ENCODE assay signal across 10 cellular contexts in the genomic region with DNA sequence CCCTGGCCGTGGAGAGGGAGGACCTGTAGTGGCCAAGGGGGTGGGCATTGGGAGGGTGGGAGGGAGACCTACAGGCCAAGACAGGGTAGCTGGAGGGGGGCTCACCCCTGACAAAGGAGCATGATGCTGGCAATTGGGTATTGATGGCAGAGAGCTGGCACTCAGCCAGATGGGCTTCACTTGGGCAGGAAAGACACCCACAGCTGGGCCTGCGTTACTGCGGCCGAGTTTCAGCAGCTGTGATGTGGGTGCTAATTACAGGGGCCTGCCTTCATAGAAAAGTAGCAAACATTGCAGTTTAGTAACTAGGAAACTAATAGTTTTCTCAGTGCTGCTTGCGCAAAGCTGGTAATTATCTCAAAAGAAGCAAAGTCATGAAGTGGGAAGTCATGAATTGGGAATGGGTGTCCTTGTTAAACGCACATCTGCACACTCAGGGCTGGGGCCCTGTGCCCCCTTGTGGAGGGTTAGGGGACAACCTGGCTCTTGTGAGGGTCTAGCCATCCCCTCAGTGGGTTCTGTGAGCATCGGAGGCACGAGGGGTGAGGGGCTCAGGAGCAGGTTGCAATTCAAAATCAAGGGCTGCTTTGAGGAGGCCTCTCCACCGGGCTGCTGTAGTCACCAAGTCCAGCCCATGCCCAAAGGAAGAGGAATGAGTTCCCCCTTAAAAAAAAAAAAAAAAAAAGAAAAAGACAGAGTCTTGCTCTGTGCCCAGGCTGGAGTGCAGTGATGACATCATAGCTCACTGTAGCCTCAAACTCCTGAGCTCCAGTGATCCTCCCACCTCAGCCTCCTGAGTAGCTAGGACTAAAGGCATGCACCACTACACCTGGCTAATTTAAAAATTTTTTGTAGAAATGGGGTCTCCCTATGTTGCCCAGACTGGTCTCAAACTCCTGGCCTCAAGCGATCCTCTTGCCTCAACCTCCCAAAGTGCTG. TPM values are rescaled to one million over a fixed set of nuclear protein-coding genes. Genes with fewer than 3 reads are reported as not detected.
A peak's percentile ranks its signal among the peaks of the same experiment; 100 is the strongest.
DNase-seq lines count a peak whose midpoint lies in the region; FAIRE-seq and TF ChIP-seq lines count a peak whose summit lies in the region.
"Had no signal": no experiment of that assay in that cellular context is flagged by ENCODE, and none has a peak within 500 bp of the region (broad histone marks: within the 10 kb centered on the region; RNA-seq: fewer than 3 reads in every experiment).

No MANE protein-coding gene starts in this region.

- H3K36me3 ChIP-seq in OCI-LY7 (ENCODE audit: insufficient read depth, low read length): peaks cover 25% of the 10 kb centered on the region; the same call in 1 of the 2 replicates

- FAIRE-seq in RCC 7860 (lab: Jason Lieb, UNC): no peak

- H3K79me2 ChIP-seq in OCI-LY7 (ENCODE audit: insufficient read depth, low read depth, low read length): no peaks in the 10 kb centered on the region

- H3K9me2 ChIP-seq in OCI-LY7 (ENCODE audit: insufficient read depth, low read length): no peaks in the 10 kb centered on the region

- no peak for DNase-seq in AG09309 (ENCODE audit: low read depth)
- peak; percentile 39 for DNase-seq in OCI-LY7 (ENCODE audit: low spot score)
- DNase-seq in fibroblast of the aortic adventitia (ENCODE audit: low read depth): no peak
- DNase-seq in RCC 7860 (ENCODE audit: low spot score): no peak
- no peak for DNase-seq in EL
- DNase-seq in DMS79 treated with DMSO at 0.1 percent for 48 hours (lab: John Stamatoyannopoulos, UW): no peak
- DNase-seq in activated CD4-positive, alpha-beta memory T cell treated with anti-CD3 and anti-CD28 coated beads for 36 hours: no peak
- DNase-seq: gastrocnemius medialis had no signal

- no TSS peak for BruUV-seq in OCI-LY7 (replicated peaks; lab: Mats Ljungman, UMichigan)

- peak; percentile 47 for TF ChIP-seq CTCF in AG09309 (IDR thresholded peaks at IDR 0.05; ENCODE audit: control insufficient read depth, insufficient read depth, low read depth, low read length, missing control alignments)
- peak; percentile 53 for TF ChIP-seq CTCF in GM12873 (IDR thresholded peaks at IDR 0.05; ENCODE audit: insufficient read depth, low read depth, low read length, missing control alignments)
- peak; percentile 75 for TF ChIP-seq CTCF in OCI-LY7 (conservative IDR thresholded peaks at IDR 0.05; ENCODE audit: low read length)
- peak; percentile 41 for TF ChIP-seq CTCF in fibroblast of the aortic adventitia (IDR thresholded peaks at IDR 0.05; ENCODE audit: insufficient read depth, low read length)

- H3K4me2 ChIP-seq in OCI-LY7 (ENCODE audit: low read length): no peak overlapping the region

- H3K4me1 ChIP-seq in OCI-LY7 (ENCODE audit: insufficient read depth, low read length, poor library complexity, severe bottlenecking): peaks cover 4% of the 10 kb centered on the region

- POLR2A ChIA-PET in OCI-LY7 (lab: Charles Lee): no interaction called here
- POLR2A ChIA-PET in activated CD4-positive, alpha-beta memory T cell treated with anti-CD3 and anti-CD28 coated beads for 36 hours (lab: Charles Lee): no interaction called here

- peaks cover 13% of the 10 kb centered on the region for H3K4me1 Mint-ChIP-seq in activated CD4-positive, alpha-beta memory T cell treated with anti-CD3 and anti-CD28 coated beads for 36 hours (ENCODE audit: low read depth)

- no peaks in the 10 kb centered on the region for H4K20me1 ChIP-seq in OCI-LY7 (ENCODE audit: insufficient read depth, low read length)

- no peaks in the 10 kb centered on the region for H3K27me3 Mint-ChIP-seq in activated CD4-positive, alpha-beta memory T cell treated with anti-CD3 and anti-CD28 coated beads for 36 hours

- H3K9me3 ChIP-seq in OCI-LY7 (ENCODE audit: low read length): no peaks in the 10 kb centered on the region
- H3K9me3 ChIP-seq: gastrocnemius medialis had no signal

- H3K4me3 ChIP-seq in AG09309 (ENCODE audit: control insufficient read depth, low read depth, low read length) (no peak overlapping the region), OCI-LY7 (ENCODE audit: low read depth, low read length, poor library complexity, severe bottlenecking) (no peak overlapping the region), fibroblast of the aortic adventitia (ENCODE audit: low read depth, low read length) (no peak overlapping the region)
- H3K4me3 ChIP-seq: gastrocnemius medialis had no signal

- no peak overlapping the region for H3K27ac ChIP-seq in OCI-LY7 (ENCODE audit: low read depth, low read length, poor library complexity, severe bottlenecking)

- H3K36me3 Mint-ChIP-seq in activated CD4-positive, alpha-beta memory T cell treated with anti-CD3 and anti-CD28 coated beads for 36 hours: peaks cover 5% of the 10 kb centered on the region

- no peak overlapping the region for H3K27ac Mint-ChIP-seq in activated CD4-positive, alpha-beta memory T cell treated with anti-CD3 and anti-CD28 coated beads for 36 hours
- H3K27ac Mint-ChIP-seq: activated T-helper 1 cell treated with anti-CD3 and anti-CD28 coated beads, Interleukin-12 subunit alpha, Interleukin-12 subunit beta, Interleukin-2, Interleukin-4 antibody, amounts not matched to agents 30 ng/mL and 10 ng/mL and 1 ng/mL, durations not matched to agents 14 hours and 24 hours and 36 hours had no signal

- H3K4me3 Mint-ChIP-seq in activated CD4-positive, alpha-beta memory T cell treated with anti-CD3 and anti-CD28 coated beads for 36 hours: no peak overlapping the region
- H3K4me3 Mint-ChIP-seq: activated T-helper 1 cell treated with anti-CD3 and anti-CD28 coated beads, Interleukin-12 subunit alpha, Interleukin-12 subunit beta, Interleukin-2, Interleukin-4 antibody, amounts not matched to agents 30 ng/mL and 10 ng/mL and 1 ng/mL, durations not matched to agents 14 hours and 24 hours and 36 hours had no signal

- intact Hi-C loops in OCI-LY7 (cut with micrococcal nuclease; ENCODE audit: unreplicated experiment): no loop called here
- intact Hi-C loops in activated CD4-positive, alpha-beta memory T cell treated with anti-CD3 and anti-CD28 coated beads for 36 hours (cut with micrococcal nuclease): no loop called here

- no peaks in the 10 kb centered on the region for H3K9me3 Mint-ChIP-seq in activated CD4-positive, alpha-beta memory T cell treated with anti-CD3 and anti-CD28 coated beads for 36 hours
- H3K9me3 Mint-ChIP-seq: activated T-helper 1 cell treated with anti-CD3 and anti-CD28 coated beads, Interleukin-12 subunit alpha, Interleukin-12 subunit beta, Interleukin-2, Interleukin-4 antibody, amounts not matched to agents 30 ng/mL and 10 ng/mL and 1 ng/mL, durations not matched to agents 14 hours and 24 hours and 36 hours had no signal

- CTCF ChIA-PET in OCI-LY7 (lab: Charles Lee; ENCODE audit: unreplicated experiment): no interaction called here
- CTCF ChIA-PET in activated CD4-positive, alpha-beta memory T cell treated with anti-CD3 and anti-CD28 coated beads for 36 hours (lab: Charles Lee): interaction anchor here (0.8 to 1.7 kb wide), 6 partner anchors 12 to 236 kb away, joined by 3 to 5 read pairs (median 3); no protein-coding TSS in a partner anchor

- no peak overlapping the region for H2AFZ ChIP-seq in OCI-LY7 (ENCODE audit: low read length)

RNA-seq across cellular contexts. Expression of a gene that starts 24.4 kb away (rescaled TPM):
- total RNA-seq in OCI-LY7 (2014; rRNA removed; shearing (Covaris generic)): 24.1 and 28.9 TPM in 2 replicates
- 23.5 and 24.7 TPM in 2 replicates for total RNA-seq in OCI-LY7 (2022)
- 16.4 and 16.8 TPM in 2 replicates for total RNA-seq in fibroblast of the aortic adventitia (ENCODE audit: low replicate concordance)
- 10 to 100 TPM; 23.3 to 23.4 TPM for total RNA-seq in activated CD4-positive, alpha-beta memory T cell treated with anti-CD3 and anti-CD28 coated beads for 36 hours

RNA-seq across cellular contexts. Expression of a gene that starts 24.5 kb away (rescaled TPM):
- 102 and 112 TPM in 2 replicates for total RNA-seq in OCI-LY7 (2014; rRNA removed; shearing (Covaris generic))
- total RNA-seq in OCI-LY7 (2022) (89.5 and 90.8 TPM in 2 replicates), fibroblast of the aortic adventitia (ENCODE audit: low replicate concordance) (120 and 151 TPM in 2 replicates)
- total RNA-seq in activated CD4-positive, alpha-beta memory T cell treated with anti-CD3 and anti-CD28 coated beads for 36 hours: 10 to 100 TPM; 61.7 to 66.1 TPM

RNA-seq across cellular contexts. Expression of a gene that starts 50.6 kb away (rescaled TPM):
- total RNA-seq in OCI-LY7 (2014; rRNA removed; shearing (Covaris generic)): 1.8 and 2.9 TPM in 2 replicates
- total RNA-seq in OCI-LY7 (2022) (3.8 and 3.9 TPM in 2 replicates), fibroblast of the aortic adventitia (ENCODE audit: low replicate concordance) (9.7 and 12.9 TPM in 2 replicates)
- 1 to 10 TPM; 1.5 to 2.4 TPM for total RNA-seq in activated CD4-positive, alpha-beta memory T cell treated with anti-CD3 and anti-CD28 coated beads for 36 hours

RNA-seq across cellular contexts. Expression of a gene that starts 54.9 kb away (rescaled TPM):
- total RNA-seq in OCI-LY7 (2014; rRNA removed; shearing (Covaris generic)): 12.3 and 18.3 TPM in 2 replicates
- 23.3 and 25.0 TPM in 2 replicates for total RNA-seq in OCI-LY7 (2022)
- total RNA-seq in fibroblast of the aortic adventitia (ENCODE audit: low replicate concordance): 25.7 and 41.7 TPM in 2 replicates
- 10 to 100 TPM; 20.7 to 23.6 TPM for total RNA-seq in activated CD4-positive, alpha-beta memory T cell treated with anti-CD3 and anti-CD28 coated beads for 36 hours
